ENCODE assay signal across 14 cellular contexts in genomic region chr17:76840443-76840767, GRCh38. TPM values are rescaled to one million over a fixed set of nuclear protein-coding genes. Genes with fewer than 3 reads are reported as not detected.
A peak's percentile ranks its signal among the peaks of the same experiment; 100 is the strongest.
DNase-seq lines count a peak whose midpoint lies in the region; ATAC-seq, FAIRE-seq and TF ChIP-seq lines count a peak whose summit lies in the region.
"Had no signal": no experiment of that assay in that cellular context is flagged by ENCODE, and none has a peak within 500 bp of the region (broad histone marks: within the 10 kb centered on the region; RNA-seq: fewer than 3 reads in every experiment).

No MANE protein-coding gene starts in this region.

- FAIRE-seq in GM12878 (lab: Jason Lieb, UNC), result peak; percentile 18

- H3K4me1 ChIP-seq in Loucy (ENCODE audit: insufficient read depth, low read length, poor library complexity, severe bottlenecking) (peaks cover 25% of the 10 kb centered on the region), GM12878 (ENCODE audit: control insufficient read depth, insufficient read depth, low read length) (no peaks in the 10 kb centered on the region), Caco-2 (peaks cover 11% of the 10 kb centered on the region; the same call in 1 of the 2 replicates)
- H3K4me1 ChIP-seq: colonic mucosa had no signal

- no peak for TF ChIP-seq CTCF in Loucy (conservative IDR thresholded peaks at IDR 0.05; ENCODE audit: low read length)
- no peak for TF ChIP-seq CTCF in GM12878 (IDR thresholded peaks at IDR 0.05 in 2 of 3, conservative IDR thresholded peaks at IDR 0.05 in 1 of 3; ENCODE audit: control insufficient read depth in 2 of 3, extremely low read depth in 1 of 3, insufficient read depth in 1 of 3, low read depth in 3 of 3, low read length in 3 of 3)
- TF ChIP-seq CTCF in osteocyte (IDR thresholded peaks at IDR 0.05), result no peak
- no peak for TF ChIP-seq CTCF in Caco-2 (IDR thresholded peaks at IDR 0.05; ENCODE audit: insufficient read depth in 1 of 2, low read depth in 1 of 2, low read length in 1 of 2, severe bottlenecking in 1 of 2, unreplicated experiment in 1 of 2)

- peak overlapping the region; percentile 37 for H3K9ac ChIP-seq in Loucy (ENCODE audit: low read depth, low read length, poor library complexity, severe bottlenecking)
- no peak overlapping the region for H3K9ac ChIP-seq in GM12878 (ENCODE audit: control insufficient read depth, insufficient read depth, low read length)

- H3K9me3 Mint-ChIP-seq in osteocyte (ENCODE audit: unreplicated experiment) (no peaks in the 10 kb centered on the region), Caco-2 (ENCODE audit: unreplicated experiment) (no peaks in the 10 kb centered on the region)

- H3K4me3 Mint-ChIP-seq in osteocyte (ENCODE audit: unreplicated experiment) (peak overlapping the region; percentile 45), Caco-2 (ENCODE audit: unreplicated experiment) (no peak overlapping the region)

- no peaks in the 10 kb centered on the region for H3K36me3 Mint-ChIP-seq in osteocyte (ENCODE audit: unreplicated experiment)
- H3K36me3 Mint-ChIP-seq in Caco-2 (ENCODE audit: insufficient read depth, unreplicated experiment), result no peaks in the 10 kb centered on the region

- in situ Hi-C loops in GM12878 (cut with MboI), result no loop called here

- H3K9me3 ChIP-seq in Loucy (ENCODE audit: insufficient read depth, low read depth, low read length) (no peaks in the 10 kb centered on the region), GM12878 (replicated peaks; ENCODE audit: control insufficient read depth, insufficient read depth, low read length) (no peaks in the 10 kb centered on the region), Caco-2 (no peaks in the 10 kb centered on the region)
- H3K9me3 ChIP-seq: colonic mucosa, lower lobe of right lung had no signal

- H2AFZ ChIP-seq in Loucy (ENCODE audit: low read length) (peak overlapping the region; percentile 82), GM12878 (ENCODE audit: control insufficient read depth, low read depth, low read length) (no peak overlapping the region)
- H2AFZ ChIP-seq: hepatocyte had no signal

- TF ChIP-seq EP300 in GM12878 (IDR thresholded peaks at IDR 0.05; ENCODE audit: borderline replicate concordance in 1 of 2, control insufficient read depth in 1 of 2, low read depth in 2 of 2, low read length in 2 of 2), result no peak

- no peak overlapping the region for H3K27ac Mint-ChIP-seq in osteocyte (ENCODE audit: unreplicated experiment)
- H3K27ac Mint-ChIP-seq in Caco-2 (ENCODE audit: unreplicated experiment), result no peak overlapping the region

- RAD21 ChIA-PET in GM12878 (lab: Charles Lee; ENCODE audit: unreplicated experiment), result no interaction called here

- H3K4me2 ChIP-seq in Loucy (ENCODE audit: low read depth, low read length, poor library complexity, severe bottlenecking) (peak overlapping the region; percentile 61), GM12878 (ENCODE audit: control insufficient read depth, insufficient read depth) (no peak overlapping the region)

- intact Hi-C loops in GM12878 (cut with micrococcal nuclease; ENCODE audit: unreplicated experiment) (no loop called here), Caco-2 (cut with micrococcal nuclease; ENCODE audit: unreplicated experiment) (no loop called here)

- ATAC-seq in GM12878 (no peak; the same call in none of the 3 replicates), GM21786 (IDR thresholded peaks at IDR 0.05; ENCODE audit: unreplicated experiment) (no peak)

- no peaks in the 10 kb centered on the region for H4K20me1 ChIP-seq in Loucy (ENCODE audit: insufficient read depth, low read length, poor library complexity, severe bottlenecking)
- no peaks in the 10 kb centered on the region for H4K20me1 ChIP-seq in GM12878 (ENCODE audit: control insufficient read depth, insufficient read depth)

- H3K4me1 Mint-ChIP-seq in osteocyte (ENCODE audit: unreplicated experiment) (peaks cover 15% of the 10 kb centered on the region), Caco-2 (ENCODE audit: low read depth, unreplicated experiment) (peaks cover 19% of the 10 kb centered on the region)

- H3K79me2 ChIP-seq in Loucy (ENCODE audit: insufficient read depth, low read length) (no peaks in the 10 kb centered on the region), GM12878 (ENCODE audit: control insufficient read depth, insufficient read depth, low read length) (no peaks in the 10 kb centered on the region)
- H3K79me2 ChIP-seq: hepatocyte had no signal

- peaks cover 51% of the 10 kb centered on the region for H3K27me3 Mint-ChIP-seq in osteocyte (ENCODE audit: unreplicated experiment)
- no peaks in the 10 kb centered on the region for H3K27me3 Mint-ChIP-seq in Caco-2 (ENCODE audit: insufficient read depth, unreplicated experiment)

- BruUV-seq in GM12878 (replicated peaks; lab: Mats Ljungman, UMichigan), result no TSS peak
- BruUV-seq in Caco-2 (replicated peaks; lab: Mats Ljungman, UMichigan), result no TSS peak

- POLR2A ChIA-PET in GM12878 (lab: Charles Lee) (no interaction called here), Caco-2 (lab: Charles Lee) (no interaction called here)

- no peaks in the 10 kb centered on the region for H3F3A ChIP-seq in Loucy (ENCODE audit: low read depth)

- no peak for TF ChIP-seq RAD21 in GM12878 (IDR thresholded peaks at IDR 0.05; ENCODE audit: insufficient read depth, low read depth, low read length)

- SMC1A ChIA-PET in GM12878 (lab: Charles Lee; ENCODE audit: uncharacterized antibody, unreplicated experiment), result interaction anchor here (0.6 to 0.9 kb wide), 2 partner anchors 19 to 23 kb away, joined by 3 read pairs; no protein-coding TSS in a partner anchor

- H3K27me3 ChIP-seq in Loucy (ENCODE audit: insufficient read depth, low read length, poor library complexity, severe bottlenecking) (no peaks in the 10 kb centered on the region), GM12878 (replicated peaks in 1 of 2; ENCODE audit: control insufficient read depth in 2 of 2, insufficient read depth in 2 of 2, low read length in 1 of 2) (peaks cover 4 to 5% of the 10 kb centered on the region in 2 experiments), Caco-2 (replicated peaks; ENCODE audit: control insufficient read depth, insufficient read depth, low read length) (no peaks in the 10 kb centered on the region)

- CTCF ChIA-PET in GM12878 (lab: Yijun Ruan, JAX), result interaction anchor here (1.0 kb wide), 1 partner anchor 20 kb away, joined by 3 read pairs; no protein-coding TSS in a partner anchor
- CTCF ChIA-PET in Caco-2 (lab: Charles Lee), result interaction anchor here (1.7 kb wide), 1 partner anchor 28 kb away, joined by 5 read pairs; the partner anchor contains the start of gene MGAT5B

- DNase-seq in NCI-H82 (lab: John Stamatoyannopoulos, UW) (peak; percentile 37), NCI-H82 treated with DMSO at 0.1 percent for 48 hours (lab: John Stamatoyannopoulos, UW; ENCODE audit: unreplicated experiment) (no peak), GM12878 (ENCODE audit: low read depth, low spot score) (no peak), osteocyte (ENCODE audit: extremely low spot score, unreplicated experiment) (no peak), Caco-2 (no peak), KG1 (lab: John Stamatoyannopoulos, UW) (no peak)
- DNase-seq: DMS 273 treated with DMSO at 0.1 percent for 48 hours, NCI-H1417 treated with DMSO at 0.1 percent for 48 hours had no signal

- no peaks in the 10 kb centered on the region for H3K9me2 ChIP-seq in Loucy (replicated peaks; ENCODE audit: low read depth, low read length)

- H3K4me3 ChIP-seq in Loucy (ENCODE audit: low read length, poor library complexity, severe bottlenecking) (no peak overlapping the region), GM12878 (no peak overlapping the region), Caco-2 (ENCODE audit: low read depth, low read length) (no peak overlapping the region)
- H3K4me3 ChIP-seq: colonic mucosa, hepatocyte had no signal

- 0% methylated on average over 3 of the region's 3 CpGs for WGBS in GM12878 (ENCODE audit: insufficient coverage, insufficient replicate concordance, low lambda C conversion rate, missing lambda C conversion rate)

- TF ChIP-seq POLR2A in GM12878 (IDR thresholded peaks at IDR 0.05; ENCODE audit: low read depth, low read length), result no peak

- H3K27ac ChIP-seq in GM12878 (ENCODE audit: control insufficient read depth, insufficient read depth), result no peak overlapping the region
- H3K27ac ChIP-seq: colonic mucosa, hepatocyte, lower lobe of right lung, tibial nerve had no signal

- H3K36me3 ChIP-seq in Loucy (ENCODE audit: insufficient read depth, low read length) (no peaks in the 10 kb centered on the region), GM12878 (ENCODE audit: control insufficient read depth in 2 of 2, insufficient read depth in 2 of 2, low read length in 1 of 2) (no peaks in the 10 kb centered on the region), Caco-2 (ENCODE audit: control insufficient read depth, insufficient read depth, low read length) (no peaks in the 10 kb centered on the region)
- H3K36me3 ChIP-seq: colonic mucosa, lower lobe of right lung, tibial nerve had no signal

TF ChIP-seq in GM12878, 131 proteins besides CTCF, POLR2A, EP300 and RAD21 (continues in another document):
- no peak for TF ChIP-seq GATAD2B (conservative IDR thresholded peaks at IDR 0.05; ENCODE audit: low read depth)

RNA-seq across cellular contexts. Expression of gene MGAT5B, which starts 27.8 kb away (rescaled TPM):
- not detected in 2 replicates for total RNA-seq in GM12878 (2013; cell fraction: nucleolus; rRNA removed)
- total RNA-seq in GM12878 (2014; rRNA removed) (not detected in 2 replicates), GM12878 (2014; rRNA removed; fragmentation: Illumina TruSeq; extraction: Trizol) (not detected in 2 replicates), GM12878 (2021) (0.13 TPM in 1 of 2 replicates, not detected in the other), osteocyte (0.40 and 0.55 TPM in 2 replicates), Caco-2 (2022) (8.9 and 9.1 TPM in 2 replicates)
- not detected for polyA plus RNA-seq in GM12878 (2011; ENCODE audit: low read depth)
- polyA plus RNA-seq in GM12878 (2011; rRNA removed) (not detected in 2 replicates), GM12878 (2014; fragmentation: Illumina TruSeq; extraction: Trizol) (not detected in 2 replicates), GM12878 (2014; fragmentation: Nextera tagmentation; extraction: Ambion mirVana) (not detected), GM12878 (2014; rRNA removed) (not detected in 2 replicates), GM12878 (2016; fragmentation: Nextera tagmentation; extraction: Ambion mirVana) (not detected)
- polyA plus RNA-seq in GM12878 (2011; cell fraction: cytosol; rRNA removed), result not detected in 2 replicates
- polyA plus RNA-seq in GM12878 (2011; cell fraction: nucleus; rRNA removed), result not detected in 2 replicates
- not detected in 2 replicates for polyA plus RNA-seq in GM12878 (2012)
- polyA minus RNA-seq in GM12878 (2011; rRNA and poly(A)+ RNA removed), result not detected in 2 replicates
- polyA minus RNA-seq in GM12878 (2011; cell fraction: cytosol; rRNA and poly(A)+ RNA removed), result not detected in 2 replicates
- polyA minus RNA-seq in GM12878 (2011; cell fraction: nucleus; rRNA and poly(A)+ RNA removed), result not detected in 2 replicates
